Comparison of ENCODE assay signal across 8 cellular contexts in genomic region chr7:139673230-139673629, GRCh38.
DNase-seq lines count a peak whose midpoint lies in the region; ATAC-seq, FAIRE-seq and TF ChIP-seq lines count a peak whose summit lies in the region.

No MANE protein-coding gene starts in this region.

- ATAC-seq in GM21381 (IDR thresholded peaks at IDR 0.05; ENCODE audit: unreplicated experiment) (peak; percentile 79), HG03558 (IDR thresholded peaks at IDR 0.05; ENCODE audit: extremely low read depth, unreplicated experiment) (peak; percentile 85), esophagus mucosa (peak; percentile 30)

- no peaks in the 10 kb centered on the region for H3K9me3 ChIP-seq in thyroid gland
- H3K9me3 ChIP-seq in small intestine (ENCODE audit: control insufficient read depth, low read depth), result no peaks in the 10 kb centered on the region

- H3K27ac ChIP-seq in thyroid gland, result peak overlapping the region in 2 of 3 donors; percentile 59 to 62
- H3K27ac ChIP-seq in small intestine (ENCODE audit: low read depth in 1 of 2, low read length in 1 of 2), result peak overlapping the region in 1 of 2 donors; percentile 29

- H3K4me3 ChIP-seq in thyroid gland (replicated peaks in 1 of 3) (no peak overlapping the region), small intestine (ENCODE audit: low read depth in 1 of 2, low read length in 2 of 2) (no peak overlapping the region)

- H3K4me1 ChIP-seq in thyroid gland (peaks cover 9 to 11% of the 10 kb centered on the region in 2 donors), small intestine (ENCODE audit: control insufficient read depth in 2 of 2, insufficient read depth in 1 of 2, low read depth in 1 of 2, low read length in 1 of 2) (no peaks in the 10 kb centered on the region)

- 87 to 90% methylated on average over 5 of the region's 5 CpGs for WGBS in thyroid gland, 2 donors
- WGBS in small intestine, 3 donors, result 64 to 80% (median 72%) methylated on average over 5 of the region's 5 CpGs

- TF ChIP-seq CTCF in GM12874 (IDR thresholded peaks at IDR 0.05; ENCODE audit: insufficient read depth, low read depth, low read length), result 0 out of 2 replicates have a peak, but pooled peaks have one; percentile 4
- no peak for TF ChIP-seq CTCF in thyroid gland (IDR thresholded peaks at IDR 0.05)

- no peaks in the 10 kb centered on the region for H3K36me3 ChIP-seq in thyroid gland
- H3K36me3 ChIP-seq in small intestine (ENCODE audit: control insufficient read depth in 2 of 2, insufficient read depth in 2 of 2, low read length in 2 of 2), result no peaks in the 10 kb centered on the region

- no peak for FAIRE-seq in small intestine (lab: Jason Lieb, UNC)

- TF ChIP-seq POLR2A in thyroid gland (IDR thresholded peaks at IDR 0.05), result no peak

- H3K27me3 ChIP-seq in thyroid gland (no peaks in the 10 kb centered on the region), small intestine (ENCODE audit: control insufficient read depth in 2 of 2, insufficient read depth in 2 of 2, low read length in 2 of 2) (no peaks in the 10 kb centered on the region)

- intact Hi-C loops in thyroid gland (cut with DNase I), result no loop called here

- DNase-seq in thyroid gland, result no peak
- DNase-seq in small intestine, result no peak
- DNase-seq in NCI-H1048 (lab: John Stamatoyannopoulos, UW), result no peak
- no peak for DNase-seq in NCI-H510A treated with DMSO at 0.1 percent for 48 hours (lab: John Stamatoyannopoulos, UW)

Comparison
In these comparisons a context has a peak if more than half of its experiments do, and no peak if none do; other contexts are left out.
1. ATAC-seq: peak in every context shown above with its lines; median percentile 85 in HG03558; 79 in GM21381; 30 in esophagus mucosa.